8 cellular contexts compared by ENCODE assay signal in the genomic region with DNA sequence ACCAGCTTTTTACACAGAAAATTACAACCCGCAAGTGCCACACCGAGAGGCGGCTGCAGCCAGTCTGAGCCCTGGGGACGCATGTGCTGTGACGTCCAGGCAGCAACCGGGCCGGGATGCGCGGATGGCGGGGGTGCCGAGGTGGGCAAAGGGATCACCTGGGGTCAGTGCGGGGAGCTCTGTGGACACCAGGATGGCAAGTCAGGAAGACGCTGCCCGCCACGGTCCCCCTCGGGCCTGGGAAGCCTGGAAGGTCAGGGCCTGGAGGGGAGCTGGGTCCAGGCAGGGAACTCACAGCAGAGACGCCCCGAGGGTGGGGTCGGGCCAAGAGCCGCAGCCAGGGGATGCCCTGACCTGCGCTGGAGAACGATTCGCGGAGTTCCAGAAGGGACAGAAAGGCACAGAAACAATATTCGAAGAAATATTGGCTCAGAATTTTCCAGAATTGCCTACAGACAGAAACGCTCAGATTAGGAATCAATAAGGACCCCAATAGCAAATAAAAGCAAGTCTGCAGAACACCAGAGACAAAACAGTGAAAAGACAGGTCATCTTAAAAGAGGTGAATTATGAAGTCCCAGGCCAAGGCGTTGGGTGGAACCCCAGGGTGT. TPM values are rescaled to one million over a fixed set of nuclear protein-coding genes. Genes with fewer than 3 reads are reported as not detected.
DNase-seq lines count a peak whose midpoint lies in the region; ATAC-seq, FAIRE-seq and TF ChIP-seq lines count a peak whose summit lies in the region.

No MANE protein-coding gene starts in this region.

- peak overlapping the region; percentile 71 for H3K4me2 ChIP-seq in PC-3 (ENCODE audit: low read length)

- H3K4me1 ChIP-seq in PC-3 (ENCODE audit: insufficient read depth, low read length) (no peaks in the 10 kb centered on the region), esophagus squamous epithelium (peaks cover 5 to 14% (median 7%) of the 10 kb centered on the region in 3 donors), pancreas (peaks cover 5 to 7% (median 6%) of the 10 kb centered on the region in 3 donors)

- H3F3A ChIP-seq in PC-3 (ENCODE audit: low read length, unreplicated experiment) = no peaks in the 10 kb centered on the region

- DNase-seq in ELF-1 (ENCODE audit: low read depth, low spot score) = peak; percentile 46
- no peak for DNase-seq in PC-3
- no peak for DNase-seq in esophagus squamous epithelium (lab: John Stamatoyannopoulos, UW)
- peak in 4 of 6 donors; percentile 37 to 86 (median 58) for DNase-seq in pancreas
- no peak for DNase-seq in stimulated activated naive CD4-positive, alpha-beta T cell treated with Interleukin-2 at 50 U/mL for 16 hours (lab: John Stamatoyannopoulos, UW)
- no peak for DNase-seq in NCI-H2196 treated with DMSO at 0.1 percent for 48 hours (lab: John Stamatoyannopoulos, UW; ENCODE audit: unreplicated experiment)
- DNase-seq in hippocampal formation (lab: John Stamatoyannopoulos, UW) = no peak

- H3K27ac ChIP-seq in PC-3 (ENCODE audit: low read length) (no peak overlapping the region), esophagus squamous epithelium (no peak overlapping the region), pancreas (no peak overlapping the region)

- H3K36me3 ChIP-seq in PC-3 (ENCODE audit: low read depth, low read length) = no peaks in the 10 kb centered on the region
- no peaks in the 10 kb centered on the region for H3K36me3 ChIP-seq in esophagus squamous epithelium
- H3K36me3 ChIP-seq in pancreas = no peaks in the 10 kb centered on the region

- POLR2A ChIA-PET in PC-3 (lab: Charles Lee; ENCODE audit: unreplicated experiment) = no interaction called here

- intact Hi-C loops in PC-3 (cut with micrococcal nuclease) = no loop called here
- intact Hi-C loops in esophagus squamous epithelium (cut with DNase I) = no loop called here
- intact Hi-C loops in pancreas (cut with DNase I) = no loop called here

- peak overlapping the region; percentile 61 for H2AFZ ChIP-seq in PC-3 (ENCODE audit: low read length)

- H3K9me2 ChIP-seq in PC-3 (replicated peaks; ENCODE audit: low read length) = no peaks in the 10 kb centered on the region

- no TSS peak for BruUV-seq in PC-3 (replicated peaks; lab: Mats Ljungman, UMichigan)

- TF ChIP-seq POLR2A in esophagus squamous epithelium (IDR thresholded peaks at IDR 0.05) = no peak

- WGBS in esophagus squamous epithelium, 2 donors = 7 to 15% methylated on average over 18 to 27 of the region's 27 CpGs
- WGBS in pancreas, 2 donors = 8 to 9% methylated on average over 27 of the region's 27 CpGs

- ATAC-seq in PC-3 (no peak), pancreas (peak in 3 of 4 donors; percentile 5 to 9 (median 6)), GM21390 (IDR thresholded peaks at IDR 0.05; ENCODE audit: unreplicated experiment) (no peak)

- H3K27me3 ChIP-seq in PC-3 (ENCODE audit: low read length) (peaks cover 50% of the 10 kb centered on the region), esophagus squamous epithelium (peaks cover 0 to 59% (median 0%) of the 10 kb centered on the region in 4 donors), pancreas (peaks cover 0 to 15% (median 2%) of the 10 kb centered on the region in 4 donors)

- TF ChIP-seq CTCF in PC-3 (conservative IDR thresholded peaks at IDR 0.05; ENCODE audit: low read depth, low read length) = no peak
- no peak for TF ChIP-seq CTCF in esophagus squamous epithelium (IDR thresholded peaks at IDR 0.05)
- no peak for TF ChIP-seq CTCF in pancreas (IDR thresholded peaks at IDR 0.05)

- CTCF ChIA-PET in PC-3 (lab: Charles Lee) = no interaction called here

- no peaks in the 10 kb centered on the region for H4K20me1 ChIP-seq in PC-3 (ENCODE audit: low read length)

- FAIRE-seq in pancreas (lab: Jason Lieb, UNC) = no peak

- no peaks in the 10 kb centered on the region for H3K79me2 ChIP-seq in PC-3 (ENCODE audit: low read length)

- H3K4me3 ChIP-seq in PC-3 (ENCODE audit: low read length) = peak overlapping the region; percentile 38
- peak overlapping the region in 3 of 4 donors; percentile 25 to 40 (median 30) for H3K4me3 ChIP-seq in esophagus squamous epithelium
- peak overlapping the region in 3 of 4 donors; percentile 5 to 32 (median 16) for H3K4me3 ChIP-seq in pancreas

- H3K9me3 ChIP-seq in PC-3 (ENCODE audit: low read length) = no peaks in the 10 kb centered on the region
- no peaks in the 10 kb centered on the region for H3K9me3 ChIP-seq in esophagus squamous epithelium
- no peaks in the 10 kb centered on the region for H3K9me3 ChIP-seq in pancreas

- H3K9ac ChIP-seq in PC-3 (ENCODE audit: low read length) = no peak overlapping the region

RNA-seq across cellular contexts. Expression of a gene that starts 11.7 kb away (rescaled TPM):
- total RNA-seq in PC-3 (2014; rRNA removed) (0.40 TPM in 1 of 2 replicates, not detected in the other), esophagus squamous epithelium (under 1 TPM in 1 of 4 donors, not detected in 3; 0.15 TPM), pancreas (10 to 100 TPM; 46.4 to 76.0 (median 64.6) TPM)
- 10 to 100 TPM; 32.4 to 62.9 TPM for polyA plus RNA-seq in pancreas

RNA-seq across cellular contexts. Expression of a gene that starts 36.9 kb away (rescaled TPM):
- total RNA-seq in PC-3 (2014; rRNA removed) = not detected in 2 replicates
- not detected for total RNA-seq in esophagus squamous epithelium
- under 1 TPM in 1 of 6 donors, not detected in 5; 0.76 TPM for total RNA-seq in pancreas
- under 1 TPM; 0.07 to 0.08 TPM for polyA plus RNA-seq in pancreas

Comparison
In these comparisons a context has a peak if more than half of its experiments do, and no peak if none do; other contexts are left out.
1. DNase-seq: peak in ELF-1 (single experiment) and pancreas (4 of 6); none in PC-3 (single experiment), esophagus squamous epithelium (single experiment), stimulated activated naive CD4-positive, alpha-beta T cell treated with Interleukin-2 at 50 U/mL for 16 hours (single experiment), NCI-H2196 treated with DMSO at 0.1 percent for 48 hours (single experiment) and hippocampal formation (0 of 2).
2. ATAC-seq: peak in pancreas (3 of 4); none in PC-3 (single experiment) and GM21390 (single experiment).
3. RNA of a gene that starts 11.7 kb away (total RNA-seq): 46.4 to 76.0 TPM in pancreas; 0.40 TPM in PC-3 and 0.15 TPM in esophagus squamous epithelium; every median in the first group is over 10 times any median in the second.
4. Peak in every context shown above with its lines, with median percentiles within 50 percentile points of each other: H3K4me3 ChIP-seq.